Comparison of ENCODE assay signal across 17 cellular contexts in genomic region chr15:70419046-70419445, GRCh38.
"Had no signal": no experiment of that assay in that cellular context is flagged by ENCODE, and none has a peak within 500 bp of the region (broad histone marks: within the 10 kb centered on the region; RNA-seq: fewer than 3 reads in every experiment).

No MANE protein-coding gene starts in this region.

- H3K4me1 ChIP-seq: testis, upper lobe of right lung had no signal

- H3K4me3 ChIP-seq: pancreas, testis, upper lobe of right lung had no signal

- FAIRE-seq: pancreas, TTC549 had no signal

- H3K36me3 ChIP-seq: pancreas, upper lobe of right lung had no signal

- DNase-seq: activated CD4-positive, alpha-beta T cell treated with anti-CD3 and anti-CD28 coated beads, Interleukin-2, amount 50 U/mL, for 1 hour; activated effector memory CD4-positive, alpha-beta T cell treated with Interleukin-2 at 50 U/mL for 16 hours; activated T-cell treated with anti-CD3 and anti-CD28 coated beads, Interleukin-2, amount 50 U/mL, for 1 hour; amniotic stem cell; cerebellar nuclear complex; dermis blood vessel endothelial cell; immature natural killer cell; left colon; mammary epithelial cell; pancreas; stimulated activated CD4-positive, alpha-beta T cell treated with anti-CD3 and anti-CD28 coated beads, Interleukin-4, amount 100 ng/mL, for 1 hour; stimulated activated CD8-positive, alpha-beta memory T cell treated with anti-CD3 and anti-CD28 coated beads, Interleukin-4, amount 100 ng/mL, for 48 hours; stimulated activated naive CD8-positive, alpha-beta T cell treated with anti-CD3 and anti-CD28 coated beads, Interleukin-15, amount 100 ng/mL, for 72 hours; T-helper 2 cell; testis had no signal

- H3K9me3 ChIP-seq: pancreas, testis, upper lobe of right lung had no signal

- H3K27ac ChIP-seq: pancreas, testis, upper lobe of right lung had no signal

- H3K27me3 ChIP-seq: pancreas, testis, upper lobe of right lung had no signal
